19 cellular contexts compared by ENCODE assay signal in genomic region chr2:241672243-241673188, GRCh38. TPM values are rescaled to one million over a fixed set of nuclear protein-coding genes. Genes with fewer than 3 reads are reported as not detected.
DNase-seq lines count a peak whose midpoint lies in the region; ATAC-seq, FAIRE-seq and TF ChIP-seq lines count a peak whose summit lies in the region.
"Had no signal": no experiment of that assay in that cellular context is flagged by ENCODE, and none has a peak within 500 bp of the region (broad histone marks: within the 10 kb centered on the region; RNA-seq: fewer than 3 reads in every experiment).

No MANE protein-coding gene starts in this region.

- H3K27me3 ChIP-seq in HCT116 (ENCODE audit: insufficient read depth, low read length), result no peaks in the 10 kb centered on the region
- H3K27me3 ChIP-seq in GM12878 (replicated peaks in 1 of 2; ENCODE audit: control insufficient read depth in 2 of 2, insufficient read depth in 2 of 2, low read length in 1 of 2), result no peaks in the 10 kb centered on the region
- H3K27me3 ChIP-seq in right lobe of liver, result no peaks in the 10 kb centered on the region
- H3K27me3 ChIP-seq in Peyer's patch, result no peaks in the 10 kb centered on the region

- TF ChIP-seq RAD21 in HCT116 (IDR thresholded peaks at IDR 0.05; ENCODE audit: low read depth) (no peak), GM12878 (IDR thresholded peaks at IDR 0.05; ENCODE audit: insufficient read depth, low read depth, low read length) (no peak)

- H2AFZ ChIP-seq in HCT116 (ENCODE audit: low read depth, low read length, poor library complexity, severe bottlenecking), result no peak overlapping the region
- H2AFZ ChIP-seq in GM12878 (ENCODE audit: control insufficient read depth, low read depth, low read length), result no peak overlapping the region

- H3K4me2 ChIP-seq in HCT116 (ENCODE audit: low read length) (no peak overlapping the region), GM12878 (ENCODE audit: control insufficient read depth, insufficient read depth) (no peak overlapping the region)

- peaks cover 2% of the 10 kb centered on the region for H3K4me1 Mint-ChIP-seq in activated T-cell treated with anti-CD3 and anti-CD28 coated beads, Interleukin-2, amount 50 U/mL, for 24 hours (ENCODE audit: low read depth)

- peaks cover 94% of the 10 kb centered on the region for H3K36me3 Mint-ChIP-seq in activated T-cell treated with anti-CD3 and anti-CD28 coated beads, Interleukin-2, amount 50 U/mL, for 24 hours (ENCODE audit: low read depth)

- TF ChIP-seq CTCF in HCT116 (IDR thresholded peaks at IDR 0.05 in 2 of 3, conservative IDR thresholded peaks at IDR 0.05 in 1 of 3; ENCODE audit: borderline replicate concordance in 1 of 3, insufficient read depth in 1 of 3, low read depth in 2 of 3, low read length in 2 of 3) (no peak), GM12878 (IDR thresholded peaks at IDR 0.05 in 2 of 3, conservative IDR thresholded peaks at IDR 0.05 in 1 of 3; ENCODE audit: control insufficient read depth in 2 of 3, extremely low read depth in 1 of 3, insufficient read depth in 1 of 3, low read depth in 3 of 3, low read length in 3 of 3) (no peak), right lobe of liver (IDR thresholded peaks at IDR 0.05) (no peak), Peyer's patch (IDR thresholded peaks at IDR 0.05) (no peak)

- no peak for DNase-seq in activated T-cell treated with anti-CD3 and anti-CD28 coated beads, Interleukin-2, amount 50 U/mL, for 24 hours
- no peak for DNase-seq in activated T-cell treated with anti-CD3 and anti-CD28 coated beads, Interleukin-2, amount 50 U/mL, for 1 hour
- DNase-seq in HCT116 (ENCODE audit: low read depth, low spot score), result no peak
- DNase-seq in GM12878 (ENCODE audit: low read depth, low spot score), result no peak
- DNase-seq in right lobe of liver, result no peak
- DNase-seq in Peyer's patch, result no peak
- DNase-seq in activated gamma-delta T cell treated with Interleukin-2 at 50 U/mL for 16 hours, result no peak
- no peak for DNase-seq in GF-D8 (lab: John Stamatoyannopoulos, UW)
- DNase-seq: 8988T; CD8-positive, alpha-beta memory T cell; DMS 273 treated with DMSO at 0.1 percent for 48 hours; GDM1; KG1; NCI-H1436; NCI-H2081 treated with DMSO at 0.1 percent for 48 hours; NCI-H510A; NCI-H774; PC-3 had no signal

- H3K4me3 Mint-ChIP-seq in activated T-cell treated with anti-CD3 and anti-CD28 coated beads, Interleukin-2, amount 50 U/mL, for 24 hours, result no peak overlapping the region

- CTCF ChIA-PET in HCT116 (lab: Charles Lee), result no interaction called here
- CTCF ChIA-PET in GM12878 (lab: Yijun Ruan, JAX), result no interaction called here

- POLR2A ChIA-PET in HCT116 (lab: Charles Lee) (no interaction called here), GM12878 (lab: Charles Lee) (no interaction called here)

- H3K36me3 ChIP-seq in HCT116 (ENCODE audit: control insufficient read depth in 1 of 2, insufficient read depth in 2 of 2, low read length in 2 of 2) (peaks cover 15 to 21% of the 10 kb centered on the region in 2 experiments), GM12878 (ENCODE audit: control insufficient read depth in 2 of 2, insufficient read depth in 2 of 2, low read length in 1 of 2) (peaks cover 0 to 11% of the 10 kb centered on the region in 2 experiments; a peak in 3 of 4 replicates), right lobe of liver (peaks cover 0 to 34% (median 5%) of the 10 kb centered on the region in 4 donors), Peyer's patch (peaks cover 0 to 76% (median 0%) of the 10 kb centered on the region in 3 donors)

- no peaks in the 10 kb centered on the region for H3K9me3 Mint-ChIP-seq in activated T-cell treated with anti-CD3 and anti-CD28 coated beads, Interleukin-2, amount 50 U/mL, for 24 hours
- H3K9me3 Mint-ChIP-seq: CD8-positive, alpha-beta memory T cell had no signal

- H4K20me1 ChIP-seq in HCT116 (ENCODE audit: insufficient read depth) (no peaks in the 10 kb centered on the region), GM12878 (ENCODE audit: control insufficient read depth, insufficient read depth) (no peaks in the 10 kb centered on the region)

- no peak overlapping the region for H3K4me3 ChIP-seq in HCT116 (replicated peaks in 1 of 2; ENCODE audit: low read depth in 1 of 2, low read length in 2 of 2)
- H3K4me3 ChIP-seq in GM12878, result no peak overlapping the region
- no peak overlapping the region for H3K4me3 ChIP-seq in right lobe of liver
- no peak overlapping the region for H3K4me3 ChIP-seq in Peyer's patch

- WGBS in GM12878 (ENCODE audit: insufficient coverage, insufficient replicate concordance, low lambda C conversion rate, missing lambda C conversion rate), result 87% methylated on average over 42 of the region's 42 CpGs
- 92% methylated on average over 17 of the region's 42 CpGs for WGBS in right lobe of liver (ENCODE audit: insufficient coverage, low coverage, low lambda C conversion rate, missing lambda C conversion rate)

- no peak for TF ChIP-seq EP300 in GM12878 (IDR thresholded peaks at IDR 0.05; ENCODE audit: borderline replicate concordance in 1 of 2, control insufficient read depth in 1 of 2, low read depth in 2 of 2, low read length in 2 of 2)

- RAD21 ChIA-PET in HCT116 (lab: Charles Lee; ENCODE audit: low non-redundant PET in 1 of 2, low total read pairs in 2 of 2, uncharacterized antibody in 2 of 2, unreplicated experiment in 2 of 2), result no interaction called here
- RAD21 ChIA-PET in GM12878 (lab: Charles Lee; ENCODE audit: unreplicated experiment), result no interaction called here

- H3K4me1 ChIP-seq in HCT116 (ENCODE audit: control insufficient read depth in 1 of 2, insufficient read depth in 2 of 2, low read length in 2 of 2) (peaks cover 0 to 3% of the 10 kb centered on the region in 2 experiments; a peak in 2 of 4 replicates), GM12878 (ENCODE audit: control insufficient read depth, insufficient read depth, low read length) (no peaks in the 10 kb centered on the region), right lobe of liver (no peaks in the 10 kb centered on the region), Peyer's patch (no peaks in the 10 kb centered on the region)

- H3K9ac ChIP-seq in HCT116 (ENCODE audit: low read length) (no peak overlapping the region), GM12878 (ENCODE audit: control insufficient read depth, insufficient read depth, low read length) (no peak overlapping the region)

- H3K9me3 ChIP-seq in HCT116 (ENCODE audit: control insufficient read depth in 1 of 2, insufficient read depth in 1 of 2, low read depth in 1 of 2, low read length in 2 of 2), result no peaks in the 10 kb centered on the region
- no peaks in the 10 kb centered on the region for H3K9me3 ChIP-seq in GM12878 (replicated peaks; ENCODE audit: control insufficient read depth, insufficient read depth, low read length)
- no peaks in the 10 kb centered on the region for H3K9me3 ChIP-seq in right lobe of liver
- no peaks in the 10 kb centered on the region for H3K9me3 ChIP-seq in Peyer's patch

- in situ Hi-C loops in GM12878 (cut with MboI), result no loop called here

- ATAC-seq in HCT116, result no peak
- ATAC-seq in GM12878, result peak; percentile 41
- peak in 3 of 4 donors; percentile 7 to 55 (median 30) for ATAC-seq in right lobe of liver
- ATAC-seq: PC-3 had no signal

- H3K27ac ChIP-seq in HCT116 (ENCODE audit: low read depth, low read length) (no peak overlapping the region), GM12878 (ENCODE audit: control insufficient read depth, insufficient read depth) (no peak overlapping the region), right lobe of liver (no peak overlapping the region), Peyer's patch (no peak overlapping the region)

- TF ChIP-seq POLR2A in HCT116 (IDR thresholded peaks at IDR 0.05; ENCODE audit: borderline replicate concordance, extremely low read depth, insufficient read depth, insufficient read length) (no peak), GM12878 (IDR thresholded peaks at IDR 0.05; ENCODE audit: low read depth, low read length) (no peak; the same call in 1 of the 2 replicates), right lobe of liver (IDR thresholded peaks at IDR 0.05) (no peak), Peyer's patch (IDR thresholded peaks at IDR 0.05) (no peak)

- no peaks in the 10 kb centered on the region for H3K27me3 Mint-ChIP-seq in activated T-cell treated with anti-CD3 and anti-CD28 coated beads, Interleukin-2, amount 50 U/mL, for 24 hours
- H3K27me3 Mint-ChIP-seq: CD8-positive, alpha-beta memory T cell had no signal

- SMC1A ChIA-PET in GM12878 (lab: Charles Lee; ENCODE audit: uncharacterized antibody, unreplicated experiment), result no interaction called here

- intact Hi-C loops in HCT116 (cut with micrococcal nuclease) (no loop called here), GM12878 (cut with micrococcal nuclease; ENCODE audit: unreplicated experiment) (no loop called here), right lobe of liver (cut with DNase I) (no loop called here)

- H3K79me2 ChIP-seq in HCT116 (ENCODE audit: insufficient read depth, low read length) (no peaks in the 10 kb centered on the region), GM12878 (ENCODE audit: control insufficient read depth, insufficient read depth, low read length) (no peaks in the 10 kb centered on the region)

- H3K27ac Mint-ChIP-seq in activated T-cell treated with anti-CD3 and anti-CD28 coated beads, Interleukin-2, amount 50 U/mL, for 24 hours, result peak overlapping the region; percentile 44

- no peaks in the 10 kb centered on the region for H3K9me2 ChIP-seq in HCT116 (ENCODE audit: insufficient read depth)

- BruUV-seq in HCT116 (replicated peaks; lab: Mats Ljungman, UMichigan), result TSS peak; percentile 24
- TSS peak; percentile 54 for BruUV-seq in GM12878 (replicated peaks; lab: Mats Ljungman, UMichigan)

- no peak for FAIRE-seq in GM12878 (lab: Jason Lieb, UNC)
- FAIRE-seq: H54 had no signal

RNA-seq across cellular contexts. Expression of gene DTYMK, which starts 14.1 kb away (rescaled TPM):
- total RNA-seq in HCT116 (2021; ENCODE audit: unreplicated experiment) (83.3 TPM), GM12878 (2014; rRNA removed) (75.7 and 80.5 TPM in 2 replicates), GM12878 (2014; rRNA removed; fragmentation: Illumina TruSeq; extraction: Trizol) (40.7 and 43.5 TPM in 2 replicates), GM12878 (2021) (80.5 and 82.4 TPM in 2 replicates), right lobe of liver (10 to 100 TPM in 5 of 6 experiments, 1 to 10 TPM in 1; 9.9 to 21.5 (median 10.4) TPM), Peyer's patch (10 to 100 TPM; 14.2 to 23.9 (median 19.2) TPM)
- 41.2 and 59.1 TPM in 2 replicates for polyA plus RNA-seq in HCT116 (2012)
- total RNA-seq in GM12878 (2013; cell fraction: nucleolus; rRNA removed), result 39.4 and 41.5 TPM in 2 replicates
- polyA plus RNA-seq in GM12878 (2011; ENCODE audit: low read depth), result 17.2 TPM
- polyA plus RNA-seq in GM12878 (2011; rRNA removed) (42.8 and 54.3 TPM in 2 replicates), GM12878 (2014; fragmentation: Illumina TruSeq; extraction: Trizol) (13.1 and 33.4 TPM in 2 replicates), GM12878 (2014; fragmentation: Nextera tagmentation; extraction: Ambion mirVana) (10 to 100 TPM in 1 of 2 experiments, 1 to 10 TPM in 1; 7.0 to 20.5 TPM), GM12878 (2014; rRNA removed) (64.4 and 72.1 TPM in 2 replicates), GM12878 (2016; fragmentation: Nextera tagmentation; extraction: Ambion mirVana) (100 to 1,000 TPM; 220 TPM)
- 74.4 and 85.1 TPM in 2 replicates for polyA plus RNA-seq in GM12878 (2011; cell fraction: cytosol; rRNA removed)
- polyA plus RNA-seq in GM12878 (2011; cell fraction: nucleus; rRNA removed), result 60.3 and 64.3 TPM in 2 replicates
- polyA plus RNA-seq in GM12878 (2012), result 30.3 and 35.9 TPM in 2 replicates
- polyA minus RNA-seq in GM12878 (2011; rRNA and poly(A)+ RNA removed), result 14.6 and 20.0 TPM in 2 replicates
- polyA minus RNA-seq in GM12878 (2011; cell fraction: cytosol; rRNA and poly(A)+ RNA removed), result 12.0 and 17.3 TPM in 2 replicates
- polyA minus RNA-seq in GM12878 (2011; cell fraction: nucleus; rRNA and poly(A)+ RNA removed), result 10.8 and 17.8 TPM in 2 replicates

RNA-seq across cellular contexts. Expression of gene ING5, which starts 29.3 kb away (rescaled TPM):
- total RNA-seq in HCT116 (2021; ENCODE audit: unreplicated experiment) (45.9 TPM), GM12878 (2014; rRNA removed) (30.2 and 35.6 TPM in 2 replicates), GM12878 (2014; rRNA removed; fragmentation: Illumina TruSeq; extraction: Trizol) (29.5 and 29.8 TPM in 2 replicates), GM12878 (2021) (27.2 and 34.6 TPM in 2 replicates), right lobe of liver (10 to 100 TPM in 5 of 6 experiments, 1 to 10 TPM in 1; 8.2 to 20.3 (median 13.0) TPM), Peyer's patch (100 to 1,000 TPM in 1 of 4 donors, 10 to 100 TPM in 3; 33.1 to 105 (median 73.5) TPM)
- polyA plus RNA-seq in HCT116 (2012), result 27.7 and 31.6 TPM in 2 replicates
- total RNA-seq in GM12878 (2013; cell fraction: nucleolus; rRNA removed), result 64.2 and 75.2 TPM in 2 replicates
- polyA plus RNA-seq in GM12878 (2011; ENCODE audit: low read depth), result 10.8 TPM
- polyA plus RNA-seq in GM12878 (2011; rRNA removed) (31.4 and 34.9 TPM in 2 replicates), GM12878 (2014; fragmentation: Illumina TruSeq; extraction: Trizol) (24.6 TPM in 2 replicates), GM12878 (2014; fragmentation: Nextera tagmentation; extraction: Ambion mirVana) (10 to 100 TPM in 1 of 2 experiments, 1 to 10 TPM in 1; 10.0 to 13.2 TPM), GM12878 (2014; rRNA removed) (46.1 and 60.1 TPM in 2 replicates), GM12878 (2016; fragmentation: Nextera tagmentation; extraction: Ambion mirVana) (10 to 100 TPM; 16.9 to 19.3 TPM)
- polyA plus RNA-seq in GM12878 (2011; cell fraction: cytosol; rRNA removed), result 36.6 and 49.2 TPM in 2 replicates
- 78.3 and 86.2 TPM in 2 replicates for polyA plus RNA-seq in GM12878 (2011; cell fraction: nucleus; rRNA removed)
- 20.3 and 30.8 TPM in 2 replicates for polyA plus RNA-seq in GM12878 (2012)
- polyA minus RNA-seq in GM12878 (2011; rRNA and poly(A)+ RNA removed), result 25.3 and 35.7 TPM in 2 replicates
- 9.9 and 14.3 TPM in 2 replicates for polyA minus RNA-seq in GM12878 (2011; cell fraction: cytosol; rRNA and poly(A)+ RNA removed)
- 12.8 and 32.6 TPM in 2 replicates for polyA minus RNA-seq in GM12878 (2011; cell fraction: nucleus; rRNA and poly(A)+ RNA removed)

RNA-seq across cellular contexts. Expression of gene ATG4B, which starts 35.0 kb away (rescaled TPM):
- total RNA-seq in HCT116 (2021; ENCODE audit: unreplicated experiment) (87.4 TPM), GM12878 (2014; rRNA removed) (59.6 and 76.2 TPM in 2 replicates), GM12878 (2014; rRNA removed; fragmentation: Illumina TruSeq; extraction: Trizol) (29.2 and 36.7 TPM in 2 replicates), GM12878 (2021) (61.0 and 69.2 TPM in 2 replicates), right lobe of liver (10 to 100 TPM; 20.6 to 49.8 (median 39.3) TPM), Peyer's patch (100 to 1,000 TPM; 133 to 272 (median 259) TPM)
- 85.0 and 104 TPM in 2 replicates for polyA plus RNA-seq in HCT116 (2012)
- total RNA-seq in GM12878 (2013; cell fraction: nucleolus; rRNA removed), result 143 and 171 TPM in 2 replicates
- 34.4 TPM for polyA plus RNA-seq in GM12878 (2011; ENCODE audit: low read depth)
- polyA plus RNA-seq in GM12878 (2011; rRNA removed) (45.8 and 84.1 TPM in 2 replicates), GM12878 (2014; fragmentation: Illumina TruSeq; extraction: Trizol) (35.9 and 60.7 TPM in 2 replicates), GM12878 (2014; fragmentation: Nextera tagmentation; extraction: Ambion mirVana) (1 to 10 TPM; 5.8 to 9.3 TPM), GM12878 (2014; rRNA removed) (70.7 and 75.3 TPM in 2 replicates), GM12878 (2016; fragmentation: Nextera tagmentation; extraction: Ambion mirVana) (10 to 100 TPM; 73.2 to 76.1 TPM)
- 77.3 and 96.6 TPM in 2 replicates for polyA plus RNA-seq in GM12878 (2011; cell fraction: cytosol; rRNA removed)
- 512 and 516 TPM in 2 replicates for polyA plus RNA-seq in GM12878 (2011; cell fraction: nucleus; rRNA removed)
- polyA plus RNA-seq in GM12878 (2012), result 52.9 and 59.3 TPM in 2 replicates
- polyA minus RNA-seq in GM12878 (2011; rRNA and poly(A)+ RNA removed), result 71.2 and 80.3 TPM in 2 replicates
- 28.2 and 28.9 TPM in 2 replicates for polyA minus RNA-seq in GM12878 (2011; cell fraction: cytosol; rRNA and poly(A)+ RNA removed)
- 68.9 and 96.3 TPM in 2 replicates for polyA minus RNA-seq in GM12878 (2011; cell fraction: nucleus; rRNA and poly(A)+ RNA removed)

RNA-seq across cellular contexts. Expression of gene THAP4, which starts 35.6 kb away (rescaled TPM):
- 71.2 TPM for total RNA-seq in HCT116 (2021; ENCODE audit: unreplicated experiment)
- 99.6 and 107 TPM in 2 replicates for polyA plus RNA-seq in HCT116 (2012)
- 27.7 and 29.9 TPM in 2 replicates for total RNA-seq in GM12878 (2013; cell fraction: nucleolus; rRNA removed)
- total RNA-seq in GM12878 (2014; rRNA removed), result 54.1 and 67.7 TPM in 2 replicates
- 33.4 and 40.5 TPM in 2 replicates for total RNA-seq in GM12878 (2014; rRNA removed; fragmentation: Illumina TruSeq; extraction: Trizol)
- 54.5 and 55.0 TPM in 2 replicates for total RNA-seq in GM12878 (2021)
- polyA plus RNA-seq in GM12878 (2011; ENCODE audit: low read depth), result 24.1 TPM
- polyA plus RNA-seq in GM12878 (2011; rRNA removed), result 12.2 and 31.2 TPM in 2 replicates
- 42.6 and 55.7 TPM in 2 replicates for polyA plus RNA-seq in GM12878 (2011; cell fraction: cytosol; rRNA removed)
- 29.3 and 37.3 TPM in 2 replicates for polyA plus RNA-seq in GM12878 (2011; cell fraction: nucleus; rRNA removed)
- polyA plus RNA-seq in GM12878 (2012), result 33.3 and 37.8 TPM in 2 replicates
- polyA plus RNA-seq in GM12878 (2014; fragmentation: Illumina TruSeq; extraction: Trizol), result 5.8 and 32.0 TPM in 2 replicates
- polyA plus RNA-seq in GM12878 (2014; fragmentation: Nextera tagmentation; extraction: Ambion mirVana), result 10 to 100 TPM; 12.9 to 22.7 TPM
- polyA plus RNA-seq in GM12878 (2014; rRNA removed), result 63.6 and 68.8 TPM in 2 replicates
- polyA plus RNA-seq in GM12878 (2016; fragmentation: Nextera tagmentation; extraction: Ambion mirVana), result 10 to 100 TPM; 48.5 to 49.3 TPM
- polyA minus RNA-seq in GM12878 (2011; rRNA and poly(A)+ RNA removed), result 32.8 and 41.6 TPM in 2 replicates
- 20.6 and 22.6 TPM in 2 replicates for polyA minus RNA-seq in GM12878 (2011; cell fraction: cytosol; rRNA and poly(A)+ RNA removed)
- polyA minus RNA-seq in GM12878 (2011; cell fraction: nucleus; rRNA and poly(A)+ RNA removed), result 8.9 and 17.8 TPM in 2 replicates
- total RNA-seq in right lobe of liver, result 10 to 100 TPM; 22.1 to 39.2 (median 25.0) TPM
- 10 to 100 TPM; 46.4 to 90.0 (median 71.8) TPM for total RNA-seq in Peyer's patch
